Comparison of ENCODE assay signal across 17 cellular contexts in genomic region chr4:120725639-120726585, GRCh38.
A peak's percentile ranks its signal among the peaks of the same experiment; 100 is the strongest.
DNase-seq lines count a peak whose midpoint lies in the region; ATAC-seq, FAIRE-seq and TF ChIP-seq lines count a peak whose summit lies in the region.
"Had no signal": no experiment of that assay in that cellular context is flagged by ENCODE, and none has a peak within 500 bp of the region (broad histone marks: within the 10 kb centered on the region; RNA-seq: fewer than 3 reads in every experiment).

No MANE protein-coding gene starts in this region.

- H4K20me1 ChIP-seq in astrocyte (ENCODE audit: insufficient read depth, low read length), result no peaks in the 10 kb centered on the region

- H3K18ac ChIP-seq in mesenchymal stem cell (ENCODE audit: low read depth in 1 of 2, low read length in 2 of 2), result no peak overlapping the region

- H3K27ac Mint-ChIP-seq in astrocyte (ENCODE audit: unreplicated experiment) (no peak overlapping the region), glutamatergic neuron (ENCODE audit: unreplicated experiment) (no peak overlapping the region)
- no peak overlapping the region for H3K27ac Mint-ChIP-seq in stimulated activated effector memory CD8-positive, alpha-beta T cell treated with anti-CD3 and anti-CD28 coated beads, Interleukin-12 subunit alpha, Interleukin-12 subunit beta, amount 100 ng/mL, for 72 hours
- H3K27ac Mint-ChIP-seq: IgD-negative memory B cell had no signal

- ATAC-seq in left ventricle myocardium superior (peak; percentile 25), GM18519 (IDR thresholded peaks at IDR 0.05; ENCODE audit: low FRiP score, unreplicated experiment) (no peak)
- peak; percentile 19 for ATAC-seq in stimulated activated effector memory CD8-positive, alpha-beta T cell treated with anti-CD3 and anti-CD28 coated beads, Interleukin-12 subunit alpha, Interleukin-12 subunit beta, amount 100 ng/mL, for 72 hours
- ATAC-seq in activated CD4-positive, CD25-positive, alpha-beta regulatory T cell treated with anti-CD3 and anti-CD28 coated beads, Interleukin-2, amount 50 U/mL, for 24 hours, result no peak

- H3K14ac ChIP-seq in mesenchymal stem cell (ENCODE audit: low read length in 2 of 2), result no peak overlapping the region

- H3K4me2 ChIP-seq in astrocyte (ENCODE audit: low read length) (no peak overlapping the region), mesenchymal stem cell (ENCODE audit: low read length, poor library complexity, severe bottlenecking) (no peak overlapping the region)
- H3K4me2 ChIP-seq: PC-9 had no signal

- H3K4me1 ChIP-seq in right atrium auricular region (peaks cover 0 to 2% of the 10 kb centered on the region in 2 donors), astrocyte (ENCODE audit: insufficient read depth, low read length) (no peaks in the 10 kb centered on the region), mesenchymal stem cell (ENCODE audit: control insufficient read depth, insufficient read depth, low read depth, low read length) (peaks cover 4% of the 10 kb centered on the region)
- H3K4me1 ChIP-seq: SJSA1 had no signal

- H3K27ac ChIP-seq in right atrium auricular region (no peak overlapping the region), astrocyte (ENCODE audit: low read depth, low read length) (no peak overlapping the region), mesenchymal stem cell (ENCODE audit: low read length, poor library complexity, severe bottlenecking) (peak overlapping the region; percentile 44)
- H3K27ac ChIP-seq: C4-2B, PC-9, SJSA1 had no signal

- H3K27me3 Mint-ChIP-seq in astrocyte (ENCODE audit: low read depth, unreplicated experiment), result no peaks in the 10 kb centered on the region
- peaks cover 2% of the 10 kb centered on the region for H3K27me3 Mint-ChIP-seq in glutamatergic neuron (ENCODE audit: unreplicated experiment)
- H3K27me3 Mint-ChIP-seq: IgD-negative memory B cell had no signal

- H2BK120ac ChIP-seq in mesenchymal stem cell (ENCODE audit: low read depth, low read length), result no peak overlapping the region

- H3K9ac ChIP-seq in astrocyte (ENCODE audit: low read length), result no peak overlapping the region
- no peak overlapping the region for H3K9ac ChIP-seq in mesenchymal stem cell (ENCODE audit: low read length)

- H3K36me3 ChIP-seq in right atrium auricular region (no peaks in the 10 kb centered on the region), astrocyte (ENCODE audit: insufficient read depth, low read length) (no peaks in the 10 kb centered on the region), mesenchymal stem cell (ENCODE audit: control insufficient read depth in 1 of 2, insufficient read depth in 2 of 2, low read depth in 1 of 2, low read length in 2 of 2) (peaks cover 0 to 2% of the 10 kb centered on the region in 2 experiments)
- H3K36me3 ChIP-seq: SJSA1 had no signal

- no peaks in the 10 kb centered on the region for H3K79me2 ChIP-seq in astrocyte (ENCODE audit: insufficient read depth, low read length)

- H3K9me3 ChIP-seq in right atrium auricular region (no peaks in the 10 kb centered on the region), astrocyte (ENCODE audit: insufficient read depth, low read depth, low read length) (no peaks in the 10 kb centered on the region), mesenchymal stem cell (ENCODE audit: control insufficient read depth, low read length) (no peaks in the 10 kb centered on the region)
- H3K9me3 ChIP-seq: SJSA1 had no signal

- H4K91ac ChIP-seq in mesenchymal stem cell (ENCODE audit: low read length), result peak overlapping the region; percentile 23

- H3K36me3 Mint-ChIP-seq in astrocyte (ENCODE audit: low read depth, unreplicated experiment) (no peaks in the 10 kb centered on the region), glutamatergic neuron (ENCODE audit: unreplicated experiment) (no peaks in the 10 kb centered on the region)
- no peaks in the 10 kb centered on the region for H3K36me3 Mint-ChIP-seq in stimulated activated effector memory CD8-positive, alpha-beta T cell treated with anti-CD3 and anti-CD28 coated beads, Interleukin-12 subunit alpha, Interleukin-12 subunit beta, amount 100 ng/mL, for 72 hours
- H3K36me3 Mint-ChIP-seq: IgD-negative memory B cell had no signal

- H3K79me1 ChIP-seq in mesenchymal stem cell (replicated peaks; ENCODE audit: low read length, poor library complexity, severe bottlenecking), result no peaks in the 10 kb centered on the region

- H3K9me3 Mint-ChIP-seq in astrocyte (ENCODE audit: unreplicated experiment) (no peaks in the 10 kb centered on the region), glutamatergic neuron (ENCODE audit: unreplicated experiment) (peaks cover 2% of the 10 kb centered on the region)
- H3K9me3 Mint-ChIP-seq in stimulated activated effector memory CD8-positive, alpha-beta T cell treated with anti-CD3 and anti-CD28 coated beads, Interleukin-12 subunit alpha, Interleukin-12 subunit beta, amount 100 ng/mL, for 72 hours, result no peaks in the 10 kb centered on the region
- H3K9me3 Mint-ChIP-seq: IgD-negative memory B cell had no signal

- peak; percentile 62 for FAIRE-seq in astrocyte (lab: Jason Lieb, UNC)
- FAIRE-seq: H1 had no signal

- H3K27me3 ChIP-seq in right atrium auricular region, result no peaks in the 10 kb centered on the region
- H3K27me3 ChIP-seq in astrocyte (ENCODE audit: insufficient read depth, low read length), result no peaks in the 10 kb centered on the region
- H3K27me3 ChIP-seq in mesenchymal stem cell (ENCODE audit: control insufficient read depth in 1 of 2, insufficient read depth in 1 of 2, low read length in 2 of 2), result no peaks in the 10 kb centered on the region
- H3K27me3 ChIP-seq: SJSA1 had no signal

- H2BK12ac ChIP-seq in mesenchymal stem cell (ENCODE audit: low read length in 2 of 2), result no peak overlapping the region

- H4K8ac ChIP-seq in mesenchymal stem cell (ENCODE audit: low read length), result no peak overlapping the region

- H3K23ac ChIP-seq in mesenchymal stem cell (ENCODE audit: low read length in 2 of 2), result no peak overlapping the region

- DNase-seq in left ventricle myocardium superior (no peak), right atrium auricular region (ENCODE audit: low spot score) (no peak), astrocyte (ENCODE audit: low read depth) (no peak), mesenchymal stem cell (no peak), glutamatergic neuron (no peak)
- DNase-seq in stimulated activated effector memory CD8-positive, alpha-beta T cell treated with anti-CD3 and anti-CD28 coated beads, Interleukin-12 subunit alpha, Interleukin-12 subunit beta, amount 100 ng/mL, for 72 hours (ENCODE audit: low spot score in 2 of 2), result no peak
- DNase-seq: DMS 273 treated with DMSO at 0.1 percent for 48 hours, NCI-H2029 treated with DMSO at 0.1 percent for 48 hours, NCI-H2171 treated with DMSO at 0.1 percent for 48 hours, NCI-H446 treated with DMSO at 0.1 percent for 48 hours, PC-9 had no signal

- intact Hi-C loops in left ventricle myocardium superior (cut with micrococcal nuclease), result no loop called here

- H2BK15ac ChIP-seq in mesenchymal stem cell (ENCODE audit: low read depth, poor library complexity, severe bottlenecking), result no peak overlapping the region

- peaks cover 2% of the 10 kb centered on the region for H3K4me1 Mint-ChIP-seq in astrocyte (ENCODE audit: low read depth, unreplicated experiment)
- no peaks in the 10 kb centered on the region for H3K4me1 Mint-ChIP-seq in stimulated activated effector memory CD8-positive, alpha-beta T cell treated with anti-CD3 and anti-CD28 coated beads, Interleukin-12 subunit alpha, Interleukin-12 subunit beta, amount 100 ng/mL, for 72 hours
- peaks cover 25% of the 10 kb centered on the region for H3K4me1 Mint-ChIP-seq in glutamatergic neuron (ENCODE audit: low read depth, unreplicated experiment)
- H3K4me1 Mint-ChIP-seq: IgD-negative memory B cell had no signal

- H2AFZ ChIP-seq in astrocyte (ENCODE audit: low read depth, low read length) (no peak overlapping the region), mesenchymal stem cell (ENCODE audit: low read depth, low read length) (no peak overlapping the region)
- H2AFZ ChIP-seq: PC-9 had no signal

- no peak overlapping the region for H3K4me3 Mint-ChIP-seq in astrocyte (ENCODE audit: unreplicated experiment)
- no peak overlapping the region for H3K4me3 Mint-ChIP-seq in stimulated activated effector memory CD8-positive, alpha-beta T cell treated with anti-CD3 and anti-CD28 coated beads, Interleukin-12 subunit alpha, Interleukin-12 subunit beta, amount 100 ng/mL, for 72 hours
- no peak overlapping the region for H3K4me3 Mint-ChIP-seq in glutamatergic neuron (ENCODE audit: unreplicated experiment)
- H3K4me3 Mint-ChIP-seq: IgD-negative memory B cell had no signal

- H2AK5ac ChIP-seq in mesenchymal stem cell (ENCODE audit: low read length, severe bottlenecking), result no peak overlapping the region

- TF ChIP-seq CTCF in right atrium auricular region (IDR thresholded peaks at IDR 0.05) (no peak), astrocyte (IDR thresholded peaks at IDR 0.05; ENCODE audit: insufficient read depth, low read depth, low read length) (no peak), glutamatergic neuron (IDR thresholded peaks at IDR 0.05; ENCODE audit: partially characterized antibody, unreplicated experiment) (no peak)

- H2BK5ac ChIP-seq in mesenchymal stem cell (ENCODE audit: low read depth, low read length, poor library complexity, severe bottlenecking), result no peak overlapping the region

- 56% methylated on average over 3 of the region's 6 CpGs for WGBS in mesenchymal stem cell

- H3K4ac ChIP-seq in mesenchymal stem cell (ENCODE audit: low read depth in 1 of 2, low read length in 2 of 2), result no peak overlapping the region

- H3K4me3 ChIP-seq in right atrium auricular region, result no peak overlapping the region
- H3K4me3 ChIP-seq in astrocyte (ENCODE audit: insufficient read depth, low read depth, low read length), result no peak overlapping the region
- H3K4me3 ChIP-seq in mesenchymal stem cell (ENCODE audit: insufficient read depth in 1 of 2, low read depth in 1 of 2, low read length in 2 of 2), result no peak overlapping the region
- H3K4me3 ChIP-seq: PC-9, SJSA1 had no signal

Comparison
In these comparisons a context has a peak if more than half of its experiments do, and no peak if none do; other contexts are left out.
1. ATAC-seq: peak in left ventricle myocardium superior (single experiment) and stimulated activated effector memory CD8-positive, alpha-beta T cell treated with anti-CD3 and anti-CD28 coated beads, Interleukin-12 subunit alpha, Interleukin-12 subunit beta, amount 100 ng/mL, for 72 hours (single experiment); none in activated CD4-positive, CD25-positive, alpha-beta regulatory T cell treated with anti-CD3 and anti-CD28 coated beads, Interleukin-2, amount 50 U/mL, for 24 hours (0 of 2) and GM18519 (single experiment).